ENCODE assay signal across 9 cellular contexts in the genomic region with DNA sequence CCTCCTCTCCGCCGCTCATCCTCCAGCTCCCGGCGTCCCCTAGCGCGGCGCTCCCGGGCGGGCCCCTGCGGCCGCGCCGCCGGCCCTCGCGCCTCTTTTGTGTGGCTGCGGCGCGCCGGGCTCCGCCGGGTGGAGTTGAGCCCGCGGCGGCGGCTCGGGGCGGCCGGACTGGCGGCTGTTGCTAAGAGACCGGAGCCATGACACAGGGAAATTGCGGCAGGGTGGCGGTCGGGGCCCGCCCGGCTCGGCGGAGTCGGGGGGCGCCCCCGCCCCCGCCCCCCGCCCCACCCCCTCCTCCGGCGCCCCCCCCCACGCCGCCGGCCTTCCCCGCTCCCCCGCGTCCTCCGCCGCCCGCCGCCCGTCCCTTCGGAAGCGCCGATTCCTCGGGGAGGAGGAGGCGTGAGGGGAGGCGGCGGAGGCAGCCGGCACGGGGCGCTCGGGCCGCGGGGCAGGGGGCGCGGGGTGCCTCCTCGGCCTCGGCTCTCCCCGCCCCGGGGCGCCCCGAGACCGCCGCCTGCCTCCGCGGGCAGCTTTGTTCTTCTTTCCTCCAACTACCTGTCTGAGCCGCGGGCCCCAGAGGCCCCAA. TPM values are rescaled to one million over a fixed set of nuclear protein-coding genes. Genes with fewer than 3 reads are reported as not detected.
DNase-seq lines count a peak whose midpoint lies in the region; ATAC-seq, FAIRE-seq and TF ChIP-seq lines count a peak whose summit lies in the region.
"Had no signal": no experiment of that assay in that cellular context is flagged by ENCODE, and none has a peak within 500 bp of the region (broad histone marks: within the 10 kb centered on the region; RNA-seq: fewer than 3 reads in every experiment).

A gene (minus strand): TSS at position 223 of the 586 bp plus-strand sequence. CDS start 3,459 bp downstream, outside the sequence.

- H3K79me2 ChIP-seq in astrocyte (ENCODE audit: insufficient read depth, low read length) = peaks cover 10% of the 10 kb centered on the region

- POLR2A ChIA-PET in HEK293T (lab: Yijun Ruan, JAX) = no interaction called here

- FAIRE-seq in astrocyte (lab: Jason Lieb, UNC) = no peak

- H2AFZ ChIP-seq in astrocyte (ENCODE audit: low read depth, low read length) = peak within 1 kb of the TSS; percentile 83

- CTCF ChIA-PET in HEK293T (lab: Yijun Ruan, JAX) = no interaction called here

- ATAC-seq in HG02973 (IDR thresholded peaks at IDR 0.05; ENCODE audit: unreplicated experiment) = no peak

- TF ChIP-seq CTCF in astrocyte (IDR thresholded peaks at IDR 0.05; ENCODE audit: insufficient read depth, low read depth, low read length) (no peak), testis (IDR thresholded peaks at IDR 0.05) (no peak)

- H3K4me3 ChIP-seq in astrocyte (ENCODE audit: insufficient read depth, low read depth, low read length) (peak within 1 kb of the TSS; percentile 60), testis (peak within 1 kb of the TSS; percentile 64 to 69)

- H3K27me3 ChIP-seq in astrocyte (ENCODE audit: insufficient read depth, low read length) = peaks cover 14% of the 10 kb centered on the region
- H3K27me3 ChIP-seq in testis = no peaks in the 10 kb centered on the region

- H3K4me1 Mint-ChIP-seq in astrocyte (ENCODE audit: low read depth, unreplicated experiment) = peaks cover 30% of the 10 kb centered on the region

- H3K4me1 ChIP-seq in astrocyte (ENCODE audit: insufficient read depth, low read length) = peaks cover 10% of the 10 kb centered on the region
- no peaks in the 10 kb centered on the region for H3K4me1 ChIP-seq in testis

- H3K9me3 ChIP-seq in astrocyte (ENCODE audit: insufficient read depth, low read depth, low read length) = no peaks in the 10 kb centered on the region
- H3K9me3 ChIP-seq in testis = no peaks in the 10 kb centered on the region

- H3K9ac ChIP-seq in astrocyte (ENCODE audit: low read length) = peak within 1 kb of the TSS; percentile 83

- no peak for TF ChIP-seq POLR2A in testis (IDR thresholded peaks at IDR 0.05)

- no peaks in the 10 kb centered on the region for H3K36me3 ChIP-seq in astrocyte (ENCODE audit: insufficient read depth, low read length)
- no peaks in the 10 kb centered on the region for H3K36me3 ChIP-seq in testis (ENCODE audit: low read depth, missing control alignments)

- DNase-seq in DMS79 treated with DMSO at 0.1 percent for 48 hours (lab: John Stamatoyannopoulos, UW) (peak; percentile 64), HEK293T (ENCODE audit: extremely low spot score) (peak; percentile 52), astrocyte (ENCODE audit: low read depth) (peak; percentile 17), left kidney (ENCODE audit: low read depth, low spot score) (peak; percentile 89), testis (peak; percentile 57)
- no peak for DNase-seq in activated CD4-positive, alpha-beta T cell treated with anti-CD3 and anti-CD28 coated beads for 4 hours
- no peak for DNase-seq in activated CD4-positive, CD25-positive, alpha-beta regulatory T cell (lab: John Stamatoyannopoulos, UW)

- intact Hi-C loops in testis (cut with DNase I; ENCODE audit: low total_unique reads) = loop anchor here (10.0 kb wide), 1 partner anchor 619 kb away; no protein-coding TSS in a partner anchor

- peak within 1 kb of the TSS; percentile 93 for H3K27ac Mint-ChIP-seq in astrocyte (ENCODE audit: unreplicated experiment)

- H3K4me2 ChIP-seq in astrocyte (ENCODE audit: low read length) = peak within 1 kb of the TSS; percentile 89

- WGBS in testis, 2 donors = 0 to 2% methylated on average over 6 to 41 of the region's 83 CpGs

- H3K27me3 Mint-ChIP-seq in astrocyte (ENCODE audit: low read depth, unreplicated experiment) = peaks cover 5% of the 10 kb centered on the region

- no peaks in the 10 kb centered on the region for H4K20me1 ChIP-seq in astrocyte (ENCODE audit: insufficient read depth, low read length)

- peaks cover 6% of the 10 kb centered on the region for H3K36me3 Mint-ChIP-seq in astrocyte (ENCODE audit: low read depth, unreplicated experiment)

- H3K9me3 Mint-ChIP-seq in astrocyte (ENCODE audit: unreplicated experiment) = no peaks in the 10 kb centered on the region

- peak within 1 kb of the TSS; percentile 56 for H3K27ac ChIP-seq in astrocyte (ENCODE audit: low read depth, low read length)
- peak within 1 kb of the TSS; percentile 78 to 79 for H3K27ac ChIP-seq in testis
- H3K27ac ChIP-seq: HL-60 had no signal

- H3K4me3 Mint-ChIP-seq in astrocyte (ENCODE audit: unreplicated experiment) = peak within 1 kb of the TSS; percentile 93

TF ChIP-seq in HEK293T, 16 proteins besides CTCF, POLR2A, EP300 and RAD21:
- no peak for TF ChIP-seq TARDBP (IDR thresholded peaks at IDR 0.05)
- no peak for TF ChIP-seq L3MBTL2 (conservative IDR thresholded peaks at IDR 0.05)

RNA-seq across cellular contexts. Expression of the gene that starts here (rescaled TPM):
- total RNA-seq in astrocyte (11.3 and 13.1 TPM in 2 replicates), testis (1 to 10 TPM; 3.3 TPM)
- 0.92 TPM for polyA plus RNA-seq in testis (ENCODE audit: insufficient read depth, low read depth, low replicate concordance)

Comparison
In these comparisons a context has a peak if more than half of its experiments do, and no peak if none do; other contexts are left out.
1. DNase-seq: peak in DMS79 treated with DMSO at 0.1 percent for 48 hours (single experiment), HEK293T (single experiment), astrocyte (single experiment), left kidney (single experiment) and testis (single experiment); none in activated CD4-positive, alpha-beta T cell treated with anti-CD3 and anti-CD28 coated beads for 4 hours (0 of 2) and activated CD4-positive, CD25-positive, alpha-beta regulatory T cell (0 of 4).